9 cellular contexts compared by ENCODE assay signal in genomic region chr2:79511320-79511951, GRCh38. TPM values are rescaled to one million over a fixed set of nuclear protein-coding genes. Genes with fewer than 3 reads are reported as not detected.
DNase-seq lines count a peak whose midpoint lies in the region; ATAC-seq and TF ChIP-seq lines count a peak whose summit lies in the region.
"Had no signal": no experiment of that assay in that cellular context is flagged by ENCODE, and none has a peak within 500 bp of the region (broad histone marks: within the 10 kb centered on the region; RNA-seq: fewer than 3 reads in every experiment).

No MANE protein-coding gene starts in this region.

- H3K79me2 ChIP-seq in HCT116 (ENCODE audit: insufficient read depth, low read length) = no peaks in the 10 kb centered on the region

- H3K27ac ChIP-seq in HCT116 (ENCODE audit: low read depth, low read length) = no peak overlapping the region
- H3K27ac ChIP-seq: PC-9 had no signal

- no peak for TF ChIP-seq POLR2A in HCT116 (IDR thresholded peaks at IDR 0.05; ENCODE audit: borderline replicate concordance, extremely low read depth, insufficient read depth, insufficient read length)

- intact Hi-C loops in HCT116 (cut with micrococcal nuclease) = no loop called here

- no peaks in the 10 kb centered on the region for H3K9me2 ChIP-seq in HCT116 (ENCODE audit: insufficient read depth)

- peaks cover 4 to 36% of the 10 kb centered on the region in 2 experiments; a peak in 2 of 4 replicates for H3K9me3 ChIP-seq in HCT116 (ENCODE audit: control insufficient read depth in 1 of 2, insufficient read depth in 1 of 2, low read depth in 1 of 2, low read length in 2 of 2)

- no peak overlapping the region for H2AFZ ChIP-seq in HCT116 (ENCODE audit: low read depth, low read length, poor library complexity, severe bottlenecking)

- DNase-seq in HCT116 (ENCODE audit: low read depth, low spot score) (no peak), RPMI7951 (ENCODE audit: low read depth) (peak; percentile 22), fibroblast of peridontal ligament (ENCODE audit: extremely low read depth) (peak; percentile 8), pons (ENCODE audit: low spot score) (peak; percentile 47), NCI-H748 treated with DMSO at 0.1 percent for 48 hours (lab: John Stamatoyannopoulos, UW) (no peak)

- no peak for TF ChIP-seq CTCF in HCT116 (IDR thresholded peaks at IDR 0.05 in 2 of 3, conservative IDR thresholded peaks at IDR 0.05 in 1 of 3; ENCODE audit: borderline replicate concordance in 1 of 3, insufficient read depth in 1 of 3, low read depth in 2 of 3, low read length in 2 of 3)

- RAD21 ChIA-PET in HCT116 (lab: Charles Lee; ENCODE audit: low non-redundant PET in 1 of 2, low total read pairs in 2 of 2, uncharacterized antibody in 2 of 2, unreplicated experiment in 2 of 2) = no interaction called here

- H3K4me3 ChIP-seq in HCT116 (replicated peaks in 1 of 2; ENCODE audit: low read depth in 1 of 2, low read length in 2 of 2) = no peak overlapping the region

- ATAC-seq in HCT116 = no peak
- no peak for ATAC-seq in GM18517 (IDR thresholded peaks at IDR 0.05; ENCODE audit: unreplicated experiment)
- no peak for ATAC-seq in HG03039 (IDR thresholded peaks at IDR 0.05; ENCODE audit: unreplicated experiment)
- no peak for ATAC-seq in GM19452 (IDR thresholded peaks at IDR 0.05; ENCODE audit: unreplicated experiment)

- CTCF ChIA-PET in HCT116 (lab: Charles Lee) = no interaction called here

- no TSS peak for BruUV-seq in HCT116 (replicated peaks; lab: Mats Ljungman, UMichigan)

- H3K4me2 ChIP-seq in HCT116 (ENCODE audit: low read length) = no peak overlapping the region

- no peaks in the 10 kb centered on the region for H3K27me3 ChIP-seq in HCT116 (ENCODE audit: insufficient read depth, low read length)

- H3K36me3 ChIP-seq in HCT116 (ENCODE audit: control insufficient read depth in 1 of 2, insufficient read depth in 2 of 2, low read length in 2 of 2) = no peaks in the 10 kb centered on the region

- TF ChIP-seq RAD21 in HCT116 (IDR thresholded peaks at IDR 0.05; ENCODE audit: low read depth) = no peak

- no peak overlapping the region for H3K9ac ChIP-seq in HCT116 (ENCODE audit: low read length)

- H3K4me1 ChIP-seq in HCT116 (ENCODE audit: control insufficient read depth in 1 of 2, insufficient read depth in 2 of 2, low read length in 2 of 2) = no peaks in the 10 kb centered on the region

- no peaks in the 10 kb centered on the region for H4K20me1 ChIP-seq in HCT116 (ENCODE audit: insufficient read depth)

- POLR2A ChIA-PET in HCT116 (lab: Charles Lee) = no interaction called here

TF ChIP-seq in HCT116, 20 proteins besides CTCF, POLR2A, EP300 and RAD21:
- TF ChIP-seq SIN3A (IDR thresholded peaks at IDR 0.05; ENCODE audit: low read depth) (no peak), ZNF274 (IDR thresholded peaks at IDR 0.05; ENCODE audit: low read depth, low read length) (no peak), ELF1 (IDR thresholded peaks at IDR 0.05; ENCODE audit: borderline replicate concordance, low read depth) (no peak), ATF3 (IDR thresholded peaks at IDR 0.05) (no peak)
- TF ChIP-seq, protein P1, sequence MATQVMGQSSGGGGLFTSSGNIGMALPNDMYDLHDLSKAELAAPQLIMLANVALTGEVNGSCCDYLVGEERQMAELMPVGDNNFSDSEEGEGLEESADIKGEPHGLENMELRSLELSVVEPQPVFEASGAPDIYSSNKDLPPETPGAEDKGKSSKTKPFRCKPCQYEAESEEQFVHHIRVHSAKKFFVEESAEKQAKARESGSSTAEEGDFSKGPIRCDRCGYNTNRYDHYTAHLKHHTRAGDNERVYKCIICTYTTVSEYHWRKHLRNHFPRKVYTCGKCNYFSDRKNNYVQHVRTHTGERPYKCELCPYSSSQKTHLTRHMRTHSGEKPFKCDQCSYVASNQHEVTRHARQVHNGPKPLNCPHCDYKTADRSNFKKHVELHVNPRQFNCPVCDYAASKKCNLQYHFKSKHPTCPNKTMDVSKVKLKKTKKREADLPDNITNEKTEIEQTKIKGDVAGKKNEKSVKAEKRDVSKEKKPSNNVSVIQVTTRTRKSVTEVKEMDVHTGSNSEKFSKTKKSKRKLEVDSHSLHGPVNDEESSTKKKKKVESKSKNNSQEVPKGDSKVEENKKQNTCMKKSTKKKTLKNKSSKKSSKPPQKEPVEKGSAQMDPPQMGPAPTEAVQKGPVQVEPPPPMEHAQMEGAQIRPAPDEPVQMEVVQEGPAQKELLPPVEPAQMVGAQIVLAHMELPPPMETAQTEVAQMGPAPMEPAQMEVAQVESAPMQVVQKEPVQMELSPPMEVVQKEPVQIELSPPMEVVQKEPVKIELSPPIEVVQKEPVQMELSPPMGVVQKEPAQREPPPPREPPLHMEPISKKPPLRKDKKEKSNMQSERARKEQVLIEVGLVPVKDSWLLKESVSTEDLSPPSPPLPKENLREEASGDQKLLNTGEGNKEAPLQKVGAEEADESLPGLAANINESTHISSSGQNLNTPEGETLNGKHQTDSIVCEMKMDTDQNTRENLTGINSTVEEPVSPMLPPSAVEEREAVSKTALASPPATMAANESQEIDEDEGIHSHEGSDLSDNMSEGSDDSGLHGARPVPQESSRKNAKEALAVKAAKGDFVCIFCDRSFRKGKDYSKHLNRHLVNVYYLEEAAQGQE (IDR thresholded peaks at IDR 0.05; ENCODE audit: low read depth) = peak; percentile 44

RNA-seq across cellular contexts. Expression of gene CTNNA2, which starts 1.4 kb away (rescaled TPM):
- total RNA-seq in HCT116 (2021; ENCODE audit: unreplicated experiment) = not detected
- not detected in 2 replicates for polyA plus RNA-seq in HCT116 (2012)
- total RNA-seq in RPMI7951 (2014; rRNA removed; shearing (Covaris generic)) = not detected in 2 replicates
- total RNA-seq: PC-9 had no signal

Comparison
In these comparisons a context has a peak if more than half of its experiments do, and no peak if none do; other contexts are left out.
1. DNase-seq: peak in RPMI7951 (single experiment), fibroblast of peridontal ligament (single experiment) and pons (single experiment); none in HCT116 (single experiment) and NCI-H748 treated with DMSO at 0.1 percent for 48 hours (single experiment).